ENCODE assay signal across 20 cellular contexts in genomic region chr5:38341641-38342040, GRCh38.
"Had no signal": no experiment of that assay in that cellular context is flagged by ENCODE, and none has a peak within 500 bp of the region (broad histone marks: within the 10 kb centered on the region; RNA-seq: fewer than 3 reads in every experiment).

No MANE protein-coding gene starts in this region.

- H3K4me3 ChIP-seq: MG63 had no signal

- DNase-seq: activated CD4-positive, alpha-beta T cell treated with anti-CD3 and anti-CD28 coated beads for 48 hours; activated CD4-positive, alpha-beta T cell treated with anti-CD3 and anti-CD28 coated beads, Interleukin-2, amount 50 U/mL, for 48 hours; activated CD4-positive, CD25-positive, alpha-beta regulatory T cell treated with anti-CD3 and anti-CD28 coated beads, Interleukin-2, amount 50 U/mL, for 72 hours; activated CD8-positive, alpha-beta memory T cell treated with anti-CD3 and anti-CD28 coated beads, Interleukin-2, amount 10 ng/mL, durations not matched to agents 7 days and 5 days; activated gamma-delta T cell; activated naive CD4-positive, alpha-beta T cell treated with anti-CD3 and anti-CD28 coated beads for 36 hours; activated T-cell treated with anti-CD3 and anti-CD28 coated beads, Interleukin-2, amount 50 U/mL, for 4 hours; amygdala; MG63; MV-4-11; NCI-H1092 treated with DMSO at 0.1 percent for 48 hours; NCI-H1417 treated with DMSO at 0.1 percent for 48 hours; NCI-H1694; NCI-H2029 treated with DMSO at 0.1 percent for 48 hours; NCI-H526 treated with DMSO at 0.1 percent for 48 hours; SIG-M5; T-helper 17 cell; T-helper 9 cell had no signal

- ATAC-seq: activated CD8-positive, alpha-beta memory T cell treated with anti-CD3 and anti-CD28 coated beads, Interleukin-2, amount 10 ng/mL, durations not matched to agents 7 days and 5 days; activated T-cell treated with anti-CD3 and anti-CD28 coated beads, Interleukin-2, amount 50 U/mL, for 4 hours; activated T-helper 17 cell treated with anti-CD3 and anti-CD28 coated beads, Interleukin-2, amount 50 U/mL, for 72 hours; T-helper 17 cell; WTC11 had no signal
